In genomic region chr9:137504432-137504777, GRCh38 we compare ENCODE assay signal across 2 cellular contexts.
TF ChIP-seq lines count a peak whose summit lies in the region.

No MANE protein-coding gene starts in this region.

TF ChIP-seq in HepG2, 621 proteins besides CTCF, POLR2A, EP300 and RAD21:
- TF ChIP-seq ZNF879 (CRISPR knock-in tag; IDR thresholded peaks at IDR 0.05), result no peak
- TF ChIP-seq THAP8 (CRISPR knock-in tag; IDR thresholded peaks at IDR 0.05; ENCODE audit: borderline replicate concordance), result no peak
- TF ChIP-seq ZNF512 (CRISPR knock-in tag; IDR thresholded peaks at IDR 0.05), result 0 out of 2 replicates have a peak, but pooled peaks have one; percentile 13

TF ChIP-seq in K562, 482 proteins besides CTCF, POLR2A, EP300 and RAD21:
- TF ChIP-seq ZNF445 (CRISPR knock-in tag; IDR thresholded peaks at IDR 0.05; ENCODE audit: low read depth), result no peak
- TF ChIP-seq ZBTB8A (IDR thresholded peaks at IDR 0.05; ENCODE audit: partially characterized antibody), result no peak
- TF ChIP-seq CEBPB (tag; IDR thresholded peaks at IDR 0.05), result 0 out of 2 replicates have a peak, but pooled peaks have one; percentile 5
- TF ChIP-seq ZNF444 (CRISPR knock-in tag; IDR thresholded peaks at IDR 0.05), result no peak
- no peak for TF ChIP-seq MTA3 (IDR thresholded peaks at IDR 0.05; ENCODE audit: borderline replicate concordance)
- TF ChIP-seq MTA1 (IDR thresholded peaks at IDR 0.05; ENCODE audit: borderline replicate concordance), result 0 out of 2 replicates have a peak, but pooled peaks have one; percentile 4
